In genomic region chr1:26677306-26678115, GRCh38 we compare ENCODE assay signal across 8 cellular contexts. TPM values are rescaled to one million over a fixed set of nuclear protein-coding genes. Genes with fewer than 3 reads are reported as not detected.
A peak's percentile ranks its signal among the peaks of the same experiment; 100 is the strongest.
DNase-seq lines count a peak whose midpoint lies in the region; ATAC-seq, FAIRE-seq and TF ChIP-seq lines count a peak whose summit lies in the region.

No MANE protein-coding gene starts in this region.

- H3K27me3 ChIP-seq in breast epithelium: no peaks in the 10 kb centered on the region
- H3K27me3 ChIP-seq in keratinocyte (ENCODE audit: control insufficient read depth, extremely low read depth, insufficient read depth, low read length): no peaks in the 10 kb centered on the region

- peak overlapping the region; percentile 5 for H3K9ac ChIP-seq in keratinocyte (ENCODE audit: control insufficient read depth, extremely low read depth, insufficient read depth, low read length)

- TF ChIP-seq CTCF in GM10266 (IDR thresholded peaks at IDR 0.05; ENCODE audit: control insufficient read depth, insufficient read depth, low read depth, missing control alignments): peak; percentile 72
- TF ChIP-seq CTCF in breast epithelium (IDR thresholded peaks at IDR 0.05): peak; percentile 69 to 93 (median 76)
- TF ChIP-seq CTCF in keratinocyte (optimal IDR thresholded peaks at IDR 0.05 in 1 of 3, IDR thresholded peaks at IDR 0.05 in 1 of 3, conservative IDR thresholded peaks at IDR 0.05 in 1 of 3; ENCODE audit: extremely low read depth in 1 of 3, insufficient read depth in 2 of 3, low read length in 3 of 3): peak; percentile 77 to 89 (median 80)

- no peaks in the 10 kb centered on the region for H3K36me3 ChIP-seq in breast epithelium
- no peaks in the 10 kb centered on the region for H3K36me3 ChIP-seq in keratinocyte (ENCODE audit: control insufficient read depth in 2 of 2, extremely low read depth in 1 of 2, insufficient read depth in 2 of 2, low read length in 2 of 2)

- peak overlapping the region; percentile 3 to 57 for H3K27ac ChIP-seq in breast epithelium
- no peak overlapping the region for H3K27ac ChIP-seq in keratinocyte (ENCODE audit: control insufficient read depth, insufficient read depth, low read length)

- no peaks in the 10 kb centered on the region for H3K79me2 ChIP-seq in keratinocyte (ENCODE audit: control insufficient read depth, insufficient read depth, low read length)

- peak overlapping the region; percentile 1 to 15 (median 8) for H3K4me3 ChIP-seq in breast epithelium
- no peak overlapping the region for H3K4me3 ChIP-seq in keratinocyte (ENCODE audit: control insufficient read depth in 2 of 3, extremely low read depth in 1 of 3, insufficient read depth in 2 of 3, low read depth in 1 of 3, low read length in 3 of 3)

- ATAC-seq in HG02885 (IDR thresholded peaks at IDR 0.05; ENCODE audit: poor library complexity, unreplicated experiment) (peak; percentile 62), HG02938 (IDR thresholded peaks at IDR 0.05; ENCODE audit: unreplicated experiment) (no peak)

- DNase-seq in GM10266 (ENCODE audit: extremely low spot score): peak; percentile 58
- DNase-seq in NCI-H2171 (lab: John Stamatoyannopoulos, UW): peak; percentile 60
- DNase-seq in UCSD-AML1 (lab: John Stamatoyannopoulos, UW; ENCODE audit: unreplicated experiment): peak; percentile 73
- DNase-seq in breast epithelium (ENCODE audit: low spot score in 2 of 2): peak; percentile 82 to 91
- peak; percentile 86 for DNase-seq in keratinocyte (ENCODE audit: low read depth, low spot score)
- DNase-seq in stimulated activated CD4-positive, alpha-beta T cell treated with anti-CD3 and anti-CD28 coated beads, Interleukin-15, amount 100 ng/mL, for 48 hours (ENCODE audit: low read depth in 2 of 2): peak; percentile 19 to 47

- no peaks in the 10 kb centered on the region for H3K9me1 ChIP-seq in keratinocyte (ENCODE audit: control insufficient read depth, extremely low read depth, insufficient read depth, low read length)

- no peaks in the 10 kb centered on the region for H3K4me1 ChIP-seq in breast epithelium
- H3K4me1 ChIP-seq in keratinocyte (ENCODE audit: control insufficient read depth, extremely low read depth, insufficient read depth, low read length): peaks cover 5% of the 10 kb centered on the region

- peak overlapping the region; percentile 17 for H2AFZ ChIP-seq in keratinocyte (ENCODE audit: control insufficient read depth, low read length)

- peak; percentile 97 for FAIRE-seq in keratinocyte (lab: Jason Lieb, UNC)

- dilution Hi-C loops in keratinocyte (cut with MboI; ENCODE audit: extremely low pct_ligation_motif_present, low sequenced_read_pairs): no loop called here

- TF ChIP-seq POLR2A in breast epithelium (IDR thresholded peaks at IDR 0.05): no peak

- H3K9me3 ChIP-seq in breast epithelium (no peaks in the 10 kb centered on the region), keratinocyte (ENCODE audit: control insufficient read depth, low read depth, low read length) (no peaks in the 10 kb centered on the region)

- peak overlapping the region; percentile 61 for H3K4me2 ChIP-seq in keratinocyte (ENCODE audit: control insufficient read depth, extremely low read depth, insufficient read depth, low read depth, low read length)

- intact Hi-C loops in breast epithelium (cut with DNase I; ENCODE audit: low total_unique reads): no loop called here

- no peaks in the 10 kb centered on the region for H4K20me1 ChIP-seq in keratinocyte (ENCODE audit: control insufficient read depth, extremely low read depth, insufficient read depth, low read length)

RNA-seq across cellular contexts. Expression of gene ARID1A, which starts 18.3 kb away (rescaled TPM):
- 10 to 100 TPM; 32.8 to 41.9 (median 35.4) TPM for total RNA-seq in breast epithelium
- 5.9 to 20.6 TPM (median 10.2 TPM) in 3 replicates for polyA plus RNA-seq in keratinocyte
- 12.6 TPM for polyA plus RNA-seq in keratinocyte (2011; ENCODE audit: low read depth)
- polyA plus RNA-seq in keratinocyte (2011; cell fraction: cytosol; rRNA removed): 12.5 and 15.3 TPM in 2 replicates
- polyA plus RNA-seq in keratinocyte (2011; cell fraction: nucleus; rRNA removed): 70.1 and 73.8 TPM in 2 replicates
- polyA plus RNA-seq in keratinocyte (2012; ENCODE audit: low replicate concordance): 20.3 and 29.5 TPM in 2 replicates
- 15.6 to 74.1 TPM (median 41.4 TPM) in 3 replicates for polyA minus RNA-seq in keratinocyte
- polyA minus RNA-seq in keratinocyte (2011; cell fraction: cytosol; rRNA and poly(A)+ RNA removed): 20.3 TPM
- polyA minus RNA-seq in keratinocyte (2011; cell fraction: nucleus; rRNA and poly(A)+ RNA removed): 47.3 and 69.0 TPM in 2 replicates

Comparison
In these comparisons a context has a peak if more than half of its experiments do, and no peak if none do; other contexts are left out.
1. DNase-seq: peak in every context shown above with its lines; median percentile 86 in breast epithelium; 86 in keratinocyte; 73 in UCSD-AML1; 60 in NCI-H2171; 58 in GM10266; 33 in stimulated activated CD4-positive, alpha-beta T cell treated with anti-CD3 and anti-CD28 coated beads, Interleukin-15, amount 100 ng/mL, for 48 hours.
2. H3K4me3 ChIP-seq: peak in breast epithelium (3 of 3); none in keratinocyte (0 of 3).
3. Peak in every context shown above with its lines, with median percentiles within 50 percentile points of each other: CTCF ChIP-seq.